17 cellular contexts compared by ENCODE assay signal in the genomic region with DNA sequence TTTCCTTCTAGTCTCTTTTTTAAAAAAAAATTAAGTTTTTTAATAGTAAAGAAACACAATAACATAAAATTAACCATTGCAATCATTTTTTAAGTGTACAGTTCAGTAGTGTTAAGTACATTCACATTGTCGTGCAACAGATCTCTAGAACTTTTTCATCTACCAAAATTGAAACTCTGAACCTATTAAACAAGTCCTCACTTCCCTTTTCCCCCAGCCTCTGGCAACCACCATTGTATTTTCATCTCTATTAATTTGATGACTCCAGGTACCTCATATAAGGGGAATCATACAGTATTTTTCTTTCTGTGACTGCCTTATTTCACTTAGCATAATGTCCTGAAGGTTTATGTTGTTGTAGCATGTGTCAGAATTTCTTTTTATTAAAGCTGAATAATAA.
DNase-seq lines count a peak whose midpoint lies in the region; ATAC-seq and TF ChIP-seq lines count a peak whose summit lies in the region.
"Had no signal": no experiment of that assay in that cellular context is flagged by ENCODE, and none has a peak within 500 bp of the region (broad histone marks: within the 10 kb centered on the region; RNA-seq: fewer than 3 reads in every experiment).

No MANE protein-coding gene starts in this region.

- H3K4me1 ChIP-seq in OCI-LY1 (ENCODE audit: insufficient read depth, low read length, severe bottlenecking), result peaks cover 56% of the 10 kb centered on the region
- H3K4me1 ChIP-seq: heart left ventricle had no signal

- no peak for DNase-seq in NCI-H187 treated with DMSO at 0.1 percent for 48 hours (lab: John Stamatoyannopoulos, UW)
- no peak for DNase-seq in NCI-H2081 (lab: John Stamatoyannopoulos, UW)
- DNase-seq in NCI-H774 (lab: John Stamatoyannopoulos, UW), result no peak
- no peak for DNase-seq in anterior cingulate cortex (lab: John Stamatoyannopoulos, UW)
- DNase-seq: activated naive CD4-positive, alpha-beta T cell treated with anti-CD3 and anti-CD28 coated beads for 36 hours; caudate nucleus; DND-41; heart left ventricle; left cardiac atrium; MG63; NCI-H446; stimulated activated CD4-positive, alpha-beta T cell treated with anti-CD3 and anti-CD28 coated beads, Interleukin-4, amount 100 ng/mL, for 24 hours; stimulated activated naive CD8-positive, alpha-beta T cell treated with anti-CD3 and anti-CD28 coated beads, Interleukin-15, amount 100 ng/mL, for 72 hours had no signal

- H3K36me3 ChIP-seq in OCI-LY1 (ENCODE audit: insufficient read depth, low read length), result no peaks in the 10 kb centered on the region
- H3K36me3 ChIP-seq: heart left ventricle, MG63 had no signal

- no peak overlapping the region for H2AFZ ChIP-seq in OCI-LY1 (ENCODE audit: low read length)

- H3K4me3 ChIP-seq in OCI-LY1 (ENCODE audit: low read depth, low read length, poor library complexity, severe bottlenecking), result no peak overlapping the region
- H3K4me3 ChIP-seq: heart left ventricle, MG63 had no signal

- H3K9me2 ChIP-seq in OCI-LY1 (ENCODE audit: low read depth, low read length), result no peaks in the 10 kb centered on the region

- H3F3A ChIP-seq in OCI-LY1 (ENCODE audit: insufficient read depth, low read length), result no peaks in the 10 kb centered on the region

- no peaks in the 10 kb centered on the region for H3K9me3 ChIP-seq in OCI-LY1 (ENCODE audit: low read length)
- H3K9me3 ChIP-seq: heart left ventricle, MG63 had no signal

- H3K27me3 ChIP-seq in OCI-LY1 (ENCODE audit: insufficient read depth, low read length), result no peaks in the 10 kb centered on the region
- H3K27me3 ChIP-seq: MG63 had no signal

- no peak overlapping the region for H3K4me2 ChIP-seq in OCI-LY1 (ENCODE audit: low read length)

- H3K9ac ChIP-seq in OCI-LY1 (ENCODE audit: low read length), result no peak overlapping the region

- no peaks in the 10 kb centered on the region for H3K79me2 ChIP-seq in OCI-LY1 (ENCODE audit: insufficient read depth, low read length)

- H4K20me1 ChIP-seq in OCI-LY1 (ENCODE audit: insufficient read depth, low read length), result no peaks in the 10 kb centered on the region

- H3K27ac ChIP-seq in OCI-LY1 (ENCODE audit: low read depth, low read length, poor library complexity, severe bottlenecking), result peak overlapping the region; percentile 98
- H3K27ac ChIP-seq: heart left ventricle had no signal

- TF ChIP-seq CTCF in OCI-LY1 (IDR thresholded peaks at IDR 0.05; ENCODE audit: low read length), result no peak

- ATAC-seq in GM18519 (IDR thresholded peaks at IDR 0.05; ENCODE audit: low FRiP score, unreplicated experiment) (peak; percentile 31), GM21390 (IDR thresholded peaks at IDR 0.05; ENCODE audit: unreplicated experiment) (peak; percentile 39), HG03039 (IDR thresholded peaks at IDR 0.05; ENCODE audit: unreplicated experiment) (peak; percentile 35)
- ATAC-seq: heart left ventricle; left cardiac atrium; stimulated activated naive CD8-positive, alpha-beta T cell treated with anti-CD3 and anti-CD28 coated beads, Interleukin-15, amount 100 ng/mL, for 72 hours had no signal
